Comparison of ENCODE assay signal across 8 cellular contexts in genomic region chr10:110221044-110221720, GRCh38. TPM values are rescaled to one million over a fixed set of nuclear protein-coding genes. Genes with fewer than 3 reads are reported as not detected.
DNase-seq lines count a peak whose midpoint lies in the region; ATAC-seq and TF ChIP-seq lines count a peak whose summit lies in the region.

No MANE protein-coding gene starts in this region.

- TF ChIP-seq CTCF in heart right ventricle (IDR thresholded peaks at IDR 0.05) = no peak
- TF ChIP-seq CTCF in choroid plexus epithelial cell (conservative IDR thresholded peaks at IDR 0.05; ENCODE audit: low read depth, low read length) = no peak

- H3K4me1 ChIP-seq in heart right ventricle (peaks cover 14 to 79% (median 61%) of the 10 kb centered on the region in 9 donors), muscle layer of duodenum (ENCODE audit: control insufficient read depth in 1 of 2, insufficient read depth in 2 of 2, low read length in 2 of 2) (peaks cover 26 to 37% of the 10 kb centered on the region in 2 donors)

- WGBS in heart right ventricle, 2 donors = 74 to 77% methylated on average over 4 of the region's 4 CpGs

- H3K27me3 ChIP-seq in heart right ventricle (no peaks in the 10 kb centered on the region), muscle layer of duodenum (ENCODE audit: low read depth, low read length) (no peaks in the 10 kb centered on the region)

- DNase-seq in heart right ventricle (no peak), left ventricle myocardium superior (no peak), choroid plexus epithelial cell (ENCODE audit: low read depth) (no peak), NCI-H2227 (lab: John Stamatoyannopoulos, UW; ENCODE audit: unreplicated experiment) (no peak), AG08396 (ENCODE audit: low spot score) (no peak), retina (no peak)

- peak overlapping the region; percentile 71 to 91 (median 84) for H3K27ac ChIP-seq in heart right ventricle
- H3K27ac ChIP-seq in muscle layer of duodenum (ENCODE audit: low read length) = peak overlapping the region; percentile 86

- no peaks in the 10 kb centered on the region for H3K9me3 ChIP-seq in heart right ventricle
- no peaks in the 10 kb centered on the region for H3K9me3 ChIP-seq in muscle layer of duodenum (ENCODE audit: control insufficient read depth in 1 of 2, low read length in 2 of 2)

- intact Hi-C loops in heart right ventricle (cut with DNase I) = loop anchor here in 5 of 10 donors (1.0 to 10.0 kb wide), 5 partner anchors 84 to 336 kb away; partner anchors contain the start of gene ADD3 (in 2 of the 5)
- intact Hi-C loops in left ventricle myocardium superior (cut with micrococcal nuclease) = no loop called here

- H3K36me3 ChIP-seq in heart right ventricle (no peaks in the 10 kb centered on the region), muscle layer of duodenum (ENCODE audit: control insufficient read depth in 1 of 2, insufficient read depth in 2 of 2, low read length in 2 of 2) (no peaks in the 10 kb centered on the region)

- no peak for ATAC-seq in heart right ventricle
- no peak for ATAC-seq in left ventricle myocardium superior
- no peak for ATAC-seq in esophagus mucosa

- H3K4me3 ChIP-seq in heart right ventricle (peak overlapping the region in 9 of 10 donors; percentile 13 to 51 (median 46)), choroid plexus epithelial cell (ENCODE audit: low read depth, low read length) (peak overlapping the region; percentile 65), muscle layer of duodenum (ENCODE audit: low read depth in 1 of 2, low read length in 2 of 2) (peak overlapping the region; percentile 1 to 66)

RNA-seq across cellular contexts. Expression of gene MXI1, which starts 13.8 kb away (rescaled TPM):
- 100 to 1,000 TPM in 1 of 10 donors, 10 to 100 TPM in 9; 48.7 to 100 (median 63.3) TPM for total RNA-seq in heart right ventricle
- polyA plus RNA-seq in heart right ventricle = 10 to 100 TPM; 27.3 to 30.4 TPM
- total RNA-seq in left ventricle myocardium superior = 79.8 TPM
- 35.8 TPM for total RNA-seq in esophagus mucosa
